ENCODE assay signal across 28 cellular contexts in genomic region chr15:73937313-73937695, GRCh38.
"Had no signal": no experiment of that assay in that cellular context is flagged by ENCODE, and none has a peak within 500 bp of the region (broad histone marks: within the 10 kb centered on the region; RNA-seq: fewer than 3 reads in every experiment).

No MANE protein-coding gene starts in this region.

- H3K27ac Mint-ChIP-seq: activated CD4-positive, alpha-beta memory T cell treated with anti-CD3 and anti-CD28 coated beads for 36 hours; activated CD4-positive, alpha-beta T cell treated with anti-CD3 and anti-CD28 coated beads, Interleukin-2, amount 10 ng/mL, durations not matched to agents 24 days and 14 days; activated naive CD4-positive, alpha-beta T cell treated with anti-CD3 and anti-CD28 coated beads for 36 hours; activated naive CD8-positive, alpha-beta T cell treated with anti-CD3 and anti-CD28 coated beads for 36 hours; activated T-helper 1 cell treated with anti-CD3 and anti-CD28 coated beads, Interleukin-12 subunit alpha, Interleukin-12 subunit beta, Interleukin-2, Interleukin-4 antibody, amounts not matched to agents 30 ng/mL and 10 ng/mL and 1 ng/mL, durations not matched to agents 14 hours and 24 hours and 36 hours; effector memory CD8-positive, alpha-beta T cell; stimulated activated naive B cell treated with anti-CD40 and anti-IgM and Interleukin-4, amounts not matched to agents 10 μg/mL and 1 μg/mL and 100 μg/mL, for 72 hours; T-helper 1 cell treated with Interleukin-12 subunit alpha and Interleukin-12 subunit beta and Interleukin-4 antibody, amounts not matched to agents 30 μg/mL and 1 μg/mL, for 36 hours had no signal

- H3K4me1 ChIP-seq: gastrocnemius medialis had no signal

- H3K9me3 ChIP-seq: adrenal gland, gastrocnemius medialis, mucosa of descending colon, suprapubic skin, transverse colon had no signal

- H3K36me3 Mint-ChIP-seq: activated CD4-positive, alpha-beta memory T cell treated with anti-CD3 and anti-CD28 coated beads for 36 hours; activated naive CD8-positive, alpha-beta T cell treated with anti-CD3 and anti-CD28 coated beads for 36 hours; stimulated activated naive B cell treated with anti-CD40 and anti-IgM and Interleukin-4, amounts not matched to agents 10 μg/mL and 1 μg/mL and 100 μg/mL, for 72 hours had no signal

- ATAC-seq: effector memory CD8-positive, alpha-beta T cell; gastrocnemius medialis; mucosa of descending colon; stimulated activated naive B cell treated with anti-CD40 and anti-IgM and Interleukin-4, amounts not matched to agents 10 μg/mL and 1 μg/mL and 100 μg/mL, for 72 hours had no signal

- H3K36me3 ChIP-seq: adrenal gland, gastrocnemius medialis, suprapubic skin, transverse colon had no signal

- H3K27me3 ChIP-seq: adrenal gland, brain microvascular endothelial cell, gastrocnemius medialis, suprapubic skin, transverse colon had no signal

- H3K4me3 ChIP-seq: adrenal gland, gastrocnemius medialis, lung, mucosa of descending colon, suprapubic skin, transverse colon had no signal

- DNase-seq: activated CD4-positive, alpha-beta memory T cell treated with anti-CD3 and anti-CD28 coated beads for 36 hours; activated CD4-positive, alpha-beta T cell treated with anti-CD3 and anti-CD28 coated beads, Interleukin-2, amount 10 ng/mL, durations not matched to agents 24 days and 14 days; activated CD4-positive, CD25-positive, alpha-beta regulatory T cell treated with anti-CD3 and anti-CD28 coated beads, Interleukin-2, amount 50 U/mL, for 72 hours; activated CD8-positive, alpha-beta memory T cell treated with anti-CD3 and anti-CD28 coated beads, Interleukin-2, amount 50 U/mL, for 4 hours; activated effector memory CD4-positive, alpha-beta T cell treated with anti-CD3 and anti-CD28 coated beads, Interleukin-2, amount 50 U/mL, for 16 hours; activated naive CD4-positive, alpha-beta T cell treated with anti-CD3 and anti-CD28 coated beads for 36 hours; activated naive CD8-positive, alpha-beta T cell treated with anti-CD3 and anti-CD28 coated beads for 36 hours; activated T-cell treated with anti-CD3 and anti-CD28 coated beads, Interleukin-2, amount 50 U/mL, for 1 hour; adrenal gland; brain microvascular endothelial cell; cortex of kidney; effector memory CD8-positive, alpha-beta T cell; erythroblast; gastrocnemius medialis; glutamatergic neuron; mucosa of descending colon; nucleus accumbens; stimulated activated CD4-positive, alpha-beta T cell treated with anti-CD3 and anti-CD28 coated beads, Interleukin-12 subunit alpha, Interleukin-12 subunit beta, amount 100 ng/mL, for 4 hours; stimulated activated CD4-positive, alpha-beta T cell treated with anti-CD3 and anti-CD28 coated beads, Interleukin-4, amount 100 ng/mL, for 4 hours; stimulated activated CD8-positive, alpha-beta memory T cell treated with anti-CD3 and anti-CD28 coated beads, Interleukin-4, amount 100 ng/mL, for 48 hours; stimulated activated naive B cell treated with anti-CD40 and anti-IgM and Interleukin-4, amounts not matched to agents 10 μg/mL and 1 μg/mL and 100 μg/mL, for 72 hours; SW 1271; T-helper 9 cell; transverse colon had no signal

- H3K27ac ChIP-seq: brain microvascular endothelial cell, gastrocnemius medialis, suprapubic skin, transverse colon had no signal

- H3K4me3 Mint-ChIP-seq: activated CD4-positive, alpha-beta memory T cell treated with anti-CD3 and anti-CD28 coated beads for 36 hours; activated CD4-positive, alpha-beta T cell treated with anti-CD3 and anti-CD28 coated beads, Interleukin-2, amount 10 ng/mL, durations not matched to agents 24 days and 14 days; activated naive CD4-positive, alpha-beta T cell treated with anti-CD3 and anti-CD28 coated beads for 36 hours; activated naive CD8-positive, alpha-beta T cell treated with anti-CD3 and anti-CD28 coated beads for 36 hours; activated T-helper 1 cell treated with anti-CD3 and anti-CD28 coated beads, Interleukin-12 subunit alpha, Interleukin-12 subunit beta, Interleukin-2, Interleukin-4 antibody, amounts not matched to agents 30 ng/mL and 10 ng/mL and 1 ng/mL, durations not matched to agents 14 hours and 24 hours and 36 hours; effector memory CD8-positive, alpha-beta T cell; stimulated activated naive B cell treated with anti-CD40 and anti-IgM and Interleukin-4, amounts not matched to agents 10 μg/mL and 1 μg/mL and 100 μg/mL, for 72 hours; T-helper 1 cell treated with Interleukin-12 subunit alpha and Interleukin-12 subunit beta and Interleukin-4 antibody, amounts not matched to agents 30 μg/mL and 1 μg/mL, for 36 hours had no signal

- H3K27me3 Mint-ChIP-seq: activated CD4-positive, alpha-beta memory T cell treated with anti-CD3 and anti-CD28 coated beads for 36 hours; activated CD4-positive, alpha-beta T cell treated with anti-CD3 and anti-CD28 coated beads, Interleukin-2, amount 10 ng/mL, durations not matched to agents 24 days and 14 days; activated naive CD8-positive, alpha-beta T cell treated with anti-CD3 and anti-CD28 coated beads for 36 hours; effector memory CD8-positive, alpha-beta T cell had no signal

- H3K9me3 Mint-ChIP-seq: activated CD4-positive, alpha-beta memory T cell treated with anti-CD3 and anti-CD28 coated beads for 36 hours; activated CD4-positive, alpha-beta T cell treated with anti-CD3 and anti-CD28 coated beads, Interleukin-2, amount 10 ng/mL, durations not matched to agents 24 days and 14 days; activated naive CD4-positive, alpha-beta T cell treated with anti-CD3 and anti-CD28 coated beads for 36 hours; activated naive CD8-positive, alpha-beta T cell treated with anti-CD3 and anti-CD28 coated beads for 36 hours; activated T-helper 1 cell treated with anti-CD3 and anti-CD28 coated beads, Interleukin-12 subunit alpha, Interleukin-12 subunit beta, Interleukin-2, Interleukin-4 antibody, amounts not matched to agents 30 ng/mL and 10 ng/mL and 1 ng/mL, durations not matched to agents 14 hours and 24 hours and 36 hours; effector memory CD8-positive, alpha-beta T cell; stimulated activated naive B cell treated with anti-CD40 and anti-IgM and Interleukin-4, amounts not matched to agents 10 μg/mL and 1 μg/mL and 100 μg/mL, for 72 hours; T-helper 1 cell treated with Interleukin-12 subunit alpha and Interleukin-12 subunit beta and Interleukin-4 antibody, amounts not matched to agents 30 μg/mL and 1 μg/mL, for 36 hours had no signal
